ENCODE assay signal across 8 cellular contexts in genomic region chr13:20997301-20998061, GRCh38.
DNase-seq lines count a peak whose midpoint lies in the region; ATAC-seq and TF ChIP-seq lines count a peak whose summit lies in the region.

No MANE protein-coding gene starts in this region.

- TF ChIP-seq CTCF in SK-N-SH (IDR thresholded peaks at IDR 0.05) (no peak), foreskin keratinocyte (conservative IDR thresholded peaks at IDR 0.05) (no peak), psoas muscle (IDR thresholded peaks at IDR 0.05) (no peak)

- H3K4me2 ChIP-seq in SK-N-SH = peak overlapping the region; percentile 72

- H3K4me1 ChIP-seq in SK-N-SH (ENCODE audit: control insufficient read depth in 1 of 2, insufficient read depth in 2 of 2, low read depth in 1 of 2, low read length in 1 of 2) = peaks cover 3 to 49% of the 10 kb centered on the region in 2 experiments; a peak in 3 of 4 replicates
- peaks cover 10% of the 10 kb centered on the region for H3K4me1 ChIP-seq in foreskin keratinocyte
- H3K4me1 ChIP-seq in psoas muscle = peaks cover 42% of the 10 kb centered on the region

- H3F3A ChIP-seq in SK-N-SH (replicated peaks; ENCODE audit: insufficient read depth) = peaks cover 28% of the 10 kb centered on the region

- H3K79me2 ChIP-seq in SK-N-SH (ENCODE audit: insufficient read depth) = peaks cover 92% of the 10 kb centered on the region

- H3K36me3 ChIP-seq in SK-N-SH (replicated peaks in 1 of 2; ENCODE audit: control insufficient read depth in 1 of 2, insufficient read depth in 2 of 2, low read length in 1 of 2) (peaks cover 0 to 19% of the 10 kb centered on the region in 2 experiments), psoas muscle (ENCODE audit: insufficient read depth in 1 of 2, low read depth in 1 of 2) (peaks cover 0 to 8% of the 10 kb centered on the region in 2 donors)

- CTCF ChIA-PET in SK-N-SH (lab: Yijun Ruan, JAX) = no interaction called here

- no peaks in the 10 kb centered on the region for H3K27me3 ChIP-seq in SK-N-SH (ENCODE audit: insufficient read depth)
- H3K27me3 ChIP-seq in foreskin keratinocyte = no peaks in the 10 kb centered on the region
- H3K27me3 ChIP-seq in psoas muscle (ENCODE audit: insufficient read depth in 3 of 3, low read length in 2 of 3) = no peaks in the 10 kb centered on the region

- no peaks in the 10 kb centered on the region for H3K9me2 ChIP-seq in SK-N-SH

- H2AFZ ChIP-seq in SK-N-SH (ENCODE audit: low read depth) = no peak overlapping the region

- 37% methylated on average over 12 of the region's 12 CpGs for WGBS in SK-N-SH (ENCODE audit: low lambda C conversion rate)
- WGBS in psoas muscle, 3 donors = 40 to 52% (median 46%) methylated on average over 12 of the region's 12 CpGs

- no peak for TF ChIP-seq RAD21 in SK-N-SH (IDR thresholded peaks at IDR 0.05; ENCODE audit: low read length)

- peak overlapping the region; percentile 71 for H3K9ac ChIP-seq in SK-N-SH

- H3K4me3 ChIP-seq in SK-N-SH (ENCODE audit: low read depth in 2 of 2, low read length in 1 of 2) = no peak overlapping the region; a peak in 1 of 4 replicates
- H3K4me3 ChIP-seq in psoas muscle = no peak overlapping the region

- POLR2A ChIA-PET in SK-N-SH (lab: Yijun Ruan, JAX) = no interaction called here

- peak; percentile 61 for ATAC-seq in foreskin keratinocyte
- ATAC-seq in psoas muscle = peak in 2 of 4 donors; percentile 41 to 53
- ATAC-seq in HG03442 (IDR thresholded peaks at IDR 0.05; ENCODE audit: unreplicated experiment) = no peak
- no peak for ATAC-seq in HG03565 (IDR thresholded peaks at IDR 0.05; ENCODE audit: unreplicated experiment)

- H3K27ac ChIP-seq in SK-N-SH (ENCODE audit: low read depth in 2 of 2, low read length in 1 of 2) (peak overlapping the region; percentile 52 to 92; a peak in 3 of 4 replicates), foreskin keratinocyte (no peak overlapping the region), psoas muscle (peak overlapping the region; percentile 25)

- DNase-seq in Daoy (ENCODE audit: low read depth) = peak; percentile 71
- DNase-seq in SK-N-SH = no peak
- peak; percentile 39 to 83 for DNase-seq in foreskin keratinocyte
- DNase-seq in psoas muscle = peak in 1 of 2 donors; percentile 74
- DNase-seq in activated naive CD4-positive, alpha-beta T cell treated with anti-CD3 and anti-CD28 coated beads, Interleukin-2, amount 50 U/mL, for 16 hours = no peak
- DNase-seq in AML-193 (lab: John Stamatoyannopoulos, UW) = no peak

- H4K20me1 ChIP-seq in SK-N-SH (ENCODE audit: insufficient read depth) = peaks cover 12% of the 10 kb centered on the region

- peak in 1 of 2 experiments; percentile 95; a peak in 2 of 4 replicates for TF ChIP-seq EP300 in SK-N-SH (IDR thresholded peaks at IDR 0.05; ENCODE audit: borderline replicate concordance in 1 of 2, low read depth in 1 of 2, low read length in 1 of 2)

- intact Hi-C loops in psoas muscle (cut with DNase I) = loop anchor here in 1 of 2 donors (5.0 kb wide), 1 partner anchor 55 kb away; no protein-coding TSS in a partner anchor

- H3K9me3 ChIP-seq in SK-N-SH (no peaks in the 10 kb centered on the region), psoas muscle (peaks cover 5% of the 10 kb centered on the region)

TF ChIP-seq in SK-N-SH, 30 proteins besides CTCF, POLR2A, EP300 and RAD21 (continues in another document):
- TF ChIP-seq FOXJ3 (CRISPR knock-in tag; IDR thresholded peaks at IDR 0.05) = no peak
- no peak for TF ChIP-seq MXI1 (IDR thresholded peaks at IDR 0.05; ENCODE audit: low read depth, low read length)
- peak; percentile 83 for TF ChIP-seq NFIC (IDR thresholded peaks at IDR 0.05; ENCODE audit: borderline replicate concordance)
- TF ChIP-seq SIN3A (IDR thresholded peaks at IDR 0.05; ENCODE audit: borderline replicate concordance, low read depth, low read length) = peak; percentile 76; the same call in 1 of the 2 replicates
- peak; percentile 94 for TF ChIP-seq MAX (IDR thresholded peaks at IDR 0.05; ENCODE audit: low read depth)
- no peak for TF ChIP-seq GABPA (IDR thresholded peaks at IDR 0.05; ENCODE audit: low read depth)
- no peak for TF ChIP-seq GATA2 (CRISPR knock-in tag; IDR thresholded peaks at IDR 0.05)
- peak; percentile 32; the same call in 1 of the 2 replicates for TF ChIP-seq TAF1 (IDR thresholded peaks at IDR 0.05; ENCODE audit: borderline replicate concordance, low read depth, low read length)
- TF ChIP-seq REST (IDR thresholded peaks at IDR 0.05; ENCODE audit: low read depth, low read length) = no peak
- TF ChIP-seq MEF2A (IDR thresholded peaks at IDR 0.05; ENCODE audit: borderline replicate concordance, low read depth) = no peak
- no peak for TF ChIP-seq ZBTB33 (IDR thresholded peaks at IDR 0.05; ENCODE audit: borderline replicate concordance, low read depth)
- TF ChIP-seq PBX3 (IDR thresholded peaks at IDR 0.05) = peak; percentile 87
- TF ChIP-seq RXRA (IDR thresholded peaks at IDR 0.05; ENCODE audit: borderline replicate concordance, low read depth) = peak; percentile 24; the same call in 1 of the 2 replicates
- no peak for TF ChIP-seq NRF1 (IDR thresholded peaks at IDR 0.05; ENCODE audit: low read depth, low read length)
- TF ChIP-seq IRF3 (IDR thresholded peaks at IDR 0.05; ENCODE audit: low read depth, low read length) = no peak
- TF ChIP-seq USF1 (IDR thresholded peaks at IDR 0.05; ENCODE audit: borderline replicate concordance, low read depth) = 0 out of 2 replicates have a peak, but pooled peaks have one; percentile 4

Comparison
In these comparisons a context has a peak if more than half of its experiments do, and no peak if none do; other contexts are left out.
1. DNase-seq: peak in Daoy (single experiment) and foreskin keratinocyte (2 of 2); none in SK-N-SH (single experiment), activated naive CD4-positive, alpha-beta T cell treated with anti-CD3 and anti-CD28 coated beads, Interleukin-2, amount 50 U/mL, for 16 hours (single experiment) and AML-193 (0 of 2).